ENCODE assay signal across 1 cellular context in the genomic region with DNA sequence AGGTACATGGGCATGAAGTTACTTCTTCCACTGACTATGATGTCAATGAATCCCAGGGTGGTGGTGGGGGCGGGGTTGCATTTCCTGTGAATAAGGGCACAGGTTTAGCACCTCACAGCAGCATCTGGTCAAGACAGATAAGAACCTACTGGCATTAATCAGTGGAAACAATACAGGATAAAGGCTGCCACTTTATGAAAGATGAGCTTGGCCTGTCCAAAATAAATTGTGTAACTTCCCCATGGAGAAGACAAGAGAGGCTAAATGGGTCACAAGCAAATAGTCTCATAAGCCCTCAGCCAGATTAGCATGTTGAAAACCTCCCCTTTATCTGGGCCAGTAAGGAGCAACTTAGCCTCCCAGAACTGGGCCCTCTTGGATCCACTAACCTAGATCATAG.
TF ChIP-seq lines count a peak whose summit lies in the region.

No MANE protein-coding gene starts in this region.

TF ChIP-seq in IMR-90, 13 proteins besides CTCF, POLR2A, EP300 and RAD21:
- TF ChIP-seq RFX5 (IDR thresholded peaks at IDR 0.05; ENCODE audit: low read depth, low read length), result no peak
- TF ChIP-seq USF2 (IDR thresholded peaks at IDR 0.05; ENCODE audit: low read depth, low read length), result no peak
- TF ChIP-seq FOS (IDR thresholded peaks at IDR 0.05; ENCODE audit: low read depth, low read length), result no peak
- no peak for TF ChIP-seq CHD1 (IDR thresholded peaks at IDR 0.05; ENCODE audit: low read depth, low read length)
- TF ChIP-seq MXI1 (IDR thresholded peaks at IDR 0.05; ENCODE audit: borderline replicate concordance, low read depth, low read length), result no peak
- no peak for TF ChIP-seq ELK1 (IDR thresholded peaks at IDR 0.05; ENCODE audit: borderline replicate concordance, low read depth, low read length)
- no peak for TF ChIP-seq CEBPB (IDR thresholded peaks at IDR 0.05; ENCODE audit: low read depth, low read length)
- TF ChIP-seq BHLHE40 (IDR thresholded peaks at IDR 0.05; ENCODE audit: low read depth, low read length), result no peak
- no peak for TF ChIP-seq RCOR1 (IDR thresholded peaks at IDR 0.05; ENCODE audit: insufficient replicate concordance, low read length)
- no peak for TF ChIP-seq MAZ (IDR thresholded peaks at IDR 0.05; ENCODE audit: borderline replicate concordance, low read depth, low read length)
- no peak for TF ChIP-seq NFE2L2 (IDR thresholded peaks at IDR 0.05; ENCODE audit: low read depth, low read length)
- no peak for TF ChIP-seq SMC3 (IDR thresholded peaks at IDR 0.05; ENCODE audit: low read depth, low read length)
- TF ChIP-seq MAFK (IDR thresholded peaks at IDR 0.05; ENCODE audit: low read depth, low read length), result no peak
